8 cellular contexts compared by ENCODE assay signal in genomic region chr19:11261902-11262839, GRCh38. TPM values are rescaled to one million over a fixed set of nuclear protein-coding genes. Genes with fewer than 3 reads are reported as not detected.
DNase-seq lines count a peak whose midpoint lies in the region; ATAC-seq and TF ChIP-seq lines count a peak whose summit lies in the region.

Gene DOCK6, minus strand, starts transcription at chr19:11262524. Its CDS starts 84 bp downstream, at chr19:11262440.

- POLR2A ChIA-PET in activated CD8-positive, alpha-beta T cell treated with anti-CD3 and anti-CD28 coated beads, Interleukin-2, amount 10 ng/mL, durations not matched to agents 7 days and 5 days (lab: Charles Lee), result interaction anchor here (0.5 kb wide), 1 partner anchor 24 kb away, joined by 3 read pairs; no protein-coding TSS in a partner anchor

- peak within 1 kb of the TSS; percentile 52 for H3K4me3 Mint-ChIP-seq in activated CD8-positive, alpha-beta T cell treated with anti-CD3 and anti-CD28 coated beads, Interleukin-2, amount 10 ng/mL, durations not matched to agents 7 days and 5 days

- no peaks in the 10 kb centered on the region for H3K79me2 ChIP-seq in neural cell (replicated peaks; ENCODE audit: insufficient read depth, low read length)

- H3K9me3 ChIP-seq in neural cell (ENCODE audit: low read length), result no peaks in the 10 kb centered on the region

- H4K20me1 ChIP-seq in neural cell (ENCODE audit: insufficient read depth), result no peaks in the 10 kb centered on the region

- no peak for TF ChIP-seq CTCF in fibroblast of mammary gland (conservative IDR thresholded peaks at IDR 0.05; ENCODE audit: control insufficient read depth, insufficient read depth, low read depth, low read length)
- TF ChIP-seq CTCF in neural cell (IDR thresholded peaks at IDR 0.05; ENCODE audit: poor library complexity, severe bottlenecking), result no peak

- H3K9me3 Mint-ChIP-seq in activated CD8-positive, alpha-beta T cell treated with anti-CD3 and anti-CD28 coated beads, Interleukin-2, amount 10 ng/mL, durations not matched to agents 7 days and 5 days (ENCODE audit: insufficient read depth), result no peaks in the 10 kb centered on the region

- peak; percentile 69 for DNase-seq in AG08395 (ENCODE audit: low spot score)
- DNase-seq in H7, result peak; percentile 95
- DNase-seq in activated CD8-positive, alpha-beta T cell treated with anti-CD3 and anti-CD28 coated beads, Interleukin-2, amount 10 ng/mL, durations not matched to agents 7 days and 5 days, result no peak
- DNase-seq in fibroblast of mammary gland (ENCODE audit: low read depth), result no peak
- no peak for DNase-seq in HPDE6-E6E7 (ENCODE audit: extremely low spot score)
- DNase-seq in hippocampal formation (lab: John Stamatoyannopoulos, UW), result no peak
- no peak for DNase-seq in NCI-H82 treated with DMSO at 0.1 percent for 48 hours (lab: John Stamatoyannopoulos, UW; ENCODE audit: unreplicated experiment)

- CTCF ChIA-PET in activated CD8-positive, alpha-beta T cell treated with anti-CD3 and anti-CD28 coated beads, Interleukin-2, amount 10 ng/mL, durations not matched to agents 7 days and 5 days (lab: Charles Lee), result no interaction called here

- H3K27me3 ChIP-seq in H7 (ENCODE audit: control insufficient read depth, insufficient read depth, low read length) (no peaks in the 10 kb centered on the region), neural cell (ENCODE audit: insufficient read depth, low read depth, low read length) (peaks cover 12% of the 10 kb centered on the region)

- H3K27me3 Mint-ChIP-seq in activated CD8-positive, alpha-beta T cell treated with anti-CD3 and anti-CD28 coated beads, Interleukin-2, amount 10 ng/mL, durations not matched to agents 7 days and 5 days (ENCODE audit: low read depth), result peaks cover 43% of the 10 kb centered on the region

- H2AFZ ChIP-seq in neural cell (ENCODE audit: low read depth, low read length), result no peak within 1 kb of the TSS

- H3F3A ChIP-seq in neural cell (ENCODE audit: insufficient read depth, low read length, poor library complexity, severe bottlenecking), result no peaks in the 10 kb centered on the region

- no peak for TF ChIP-seq EP300 in neural cell (conservative IDR thresholded peaks at IDR 0.05; ENCODE audit: poor library complexity, severe bottlenecking)

- H3K4me2 ChIP-seq in neural cell (ENCODE audit: low read length), result no peak within 1 kb of the TSS

- H3K27ac ChIP-seq in neural cell (ENCODE audit: low read length), result no peak within 1 kb of the TSS

- H3K27ac Mint-ChIP-seq in activated CD8-positive, alpha-beta T cell treated with anti-CD3 and anti-CD28 coated beads, Interleukin-2, amount 10 ng/mL, durations not matched to agents 7 days and 5 days, result no peak within 1 kb of the TSS

- H3K36me3 Mint-ChIP-seq in activated CD8-positive, alpha-beta T cell treated with anti-CD3 and anti-CD28 coated beads, Interleukin-2, amount 10 ng/mL, durations not matched to agents 7 days and 5 days (ENCODE audit: low read depth), result no peaks in the 10 kb centered on the region

- H3K4me1 Mint-ChIP-seq in activated CD8-positive, alpha-beta T cell treated with anti-CD3 and anti-CD28 coated beads, Interleukin-2, amount 10 ng/mL, durations not matched to agents 7 days and 5 days (ENCODE audit: low read depth), result peaks cover 6% of the 10 kb centered on the region

- H3K36me3 ChIP-seq in H7 (replicated peaks; ENCODE audit: control insufficient read depth, insufficient read depth, low read length), result no peaks in the 10 kb centered on the region
- no peaks in the 10 kb centered on the region for H3K36me3 ChIP-seq in neural cell (ENCODE audit: insufficient read depth, low read length)

- peak within 1 kb of the TSS; percentile 78 for H3K4me3 ChIP-seq in H7 (ENCODE audit: insufficient read depth, low read depth, low read length)
- H3K4me3 ChIP-seq in fibroblast of mammary gland (ENCODE audit: control insufficient read depth, low read depth, low read length), result peak within 1 kb of the TSS; percentile 61
- peak within 1 kb of the TSS; percentile 64 for H3K4me3 ChIP-seq in neural cell (ENCODE audit: low read length)

- H3K9ac ChIP-seq in neural cell (ENCODE audit: low read length), result peak within 1 kb of the TSS; percentile 9

- peak; percentile 64 for ATAC-seq in activated CD8-positive, alpha-beta T cell treated with anti-CD3 and anti-CD28 coated beads, Interleukin-2, amount 10 ng/mL, durations not matched to agents 7 days and 5 days

- H3K9me2 ChIP-seq in neural cell (ENCODE audit: insufficient read depth, low read length), result no peaks in the 10 kb centered on the region

- TF ChIP-seq RAD21 in neural cell (conservative IDR thresholded peaks at IDR 0.05), result no peak

TF ChIP-seq in neural cell, 6 proteins besides CTCF, POLR2A, EP300 and RAD21:
- TF ChIP-seq MXI1 (conservative IDR thresholded peaks at IDR 0.05; ENCODE audit: poor library complexity, severe bottlenecking) (no peak), POLR2AphosphoS5 (IDR thresholded peaks at IDR 0.05) (no peak), SMC3 (conservative IDR thresholded peaks at IDR 0.05; ENCODE audit: poor library complexity) (no peak), EZH2 (IDR thresholded peaks at IDR 0.05; ENCODE audit: borderline replicate concordance, insufficient read depth, low read length, poor library complexity, severe bottlenecking) (no peak)
- TF ChIP-seq, protein P1, sequence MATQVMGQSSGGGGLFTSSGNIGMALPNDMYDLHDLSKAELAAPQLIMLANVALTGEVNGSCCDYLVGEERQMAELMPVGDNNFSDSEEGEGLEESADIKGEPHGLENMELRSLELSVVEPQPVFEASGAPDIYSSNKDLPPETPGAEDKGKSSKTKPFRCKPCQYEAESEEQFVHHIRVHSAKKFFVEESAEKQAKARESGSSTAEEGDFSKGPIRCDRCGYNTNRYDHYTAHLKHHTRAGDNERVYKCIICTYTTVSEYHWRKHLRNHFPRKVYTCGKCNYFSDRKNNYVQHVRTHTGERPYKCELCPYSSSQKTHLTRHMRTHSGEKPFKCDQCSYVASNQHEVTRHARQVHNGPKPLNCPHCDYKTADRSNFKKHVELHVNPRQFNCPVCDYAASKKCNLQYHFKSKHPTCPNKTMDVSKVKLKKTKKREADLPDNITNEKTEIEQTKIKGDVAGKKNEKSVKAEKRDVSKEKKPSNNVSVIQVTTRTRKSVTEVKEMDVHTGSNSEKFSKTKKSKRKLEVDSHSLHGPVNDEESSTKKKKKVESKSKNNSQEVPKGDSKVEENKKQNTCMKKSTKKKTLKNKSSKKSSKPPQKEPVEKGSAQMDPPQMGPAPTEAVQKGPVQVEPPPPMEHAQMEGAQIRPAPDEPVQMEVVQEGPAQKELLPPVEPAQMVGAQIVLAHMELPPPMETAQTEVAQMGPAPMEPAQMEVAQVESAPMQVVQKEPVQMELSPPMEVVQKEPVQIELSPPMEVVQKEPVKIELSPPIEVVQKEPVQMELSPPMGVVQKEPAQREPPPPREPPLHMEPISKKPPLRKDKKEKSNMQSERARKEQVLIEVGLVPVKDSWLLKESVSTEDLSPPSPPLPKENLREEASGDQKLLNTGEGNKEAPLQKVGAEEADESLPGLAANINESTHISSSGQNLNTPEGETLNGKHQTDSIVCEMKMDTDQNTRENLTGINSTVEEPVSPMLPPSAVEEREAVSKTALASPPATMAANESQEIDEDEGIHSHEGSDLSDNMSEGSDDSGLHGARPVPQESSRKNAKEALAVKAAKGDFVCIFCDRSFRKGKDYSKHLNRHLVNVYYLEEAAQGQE (IDR thresholded peaks at IDR 0.05; ENCODE audit: borderline replicate concordance), result no peak

RNA-seq across cellular contexts. Expression of gene DOCK6, which starts in this region (rescaled TPM):
- total RNA-seq in H7 (2014; rRNA removed; shearing (Covaris generic)), result 26.9 and 33.7 TPM in 2 replicates
- under 1 TPM; 0.13 to 0.76 TPM for total RNA-seq in activated CD8-positive, alpha-beta T cell treated with anti-CD3 and anti-CD28 coated beads, Interleukin-2, amount 10 ng/mL, durations not matched to agents 7 days and 5 days
- polyA plus RNA-seq in neural cell, result 0.48 TPM in 1 of 2 replicates, not detected in the other
- 0.93 and 0.97 TPM in 2 replicates for polyA minus RNA-seq in neural cell

Comparison
In these comparisons a context has a peak if more than half of its experiments do, and no peak if none do; other contexts are left out.
1. RNA of gene DOCK6 (total RNA-seq): 26.9 to 33.7 TPM in H7; 0.13 to 0.76 TPM in activated CD8-positive, alpha-beta T cell treated with anti-CD3 and anti-CD28 coated beads, Interleukin-2, amount 10 ng/mL, durations not matched to agents 7 days and 5 days; every median in the first group is over 10 times any median in the second.
2. Peak in ATAC-seq in activated CD8-positive, alpha-beta T cell treated with anti-CD3 and anti-CD28 coated beads, Interleukin-2, amount 10 ng/mL, durations not matched to agents 7 days and 5 days; RNA of the gene not detected or under 1 TPM.
3. DNase-seq: peak in AG08395 (single experiment) and H7 (single experiment); none in activated CD8-positive, alpha-beta T cell treated with anti-CD3 and anti-CD28 coated beads, Interleukin-2, amount 10 ng/mL, durations not matched to agents 7 days and 5 days (single experiment), fibroblast of mammary gland (single experiment), HPDE6-E6E7 (single experiment), hippocampal formation (0 of 2) and NCI-H82 treated with DMSO at 0.1 percent for 48 hours (single experiment).
4. Peak in every context shown above with its lines, with median percentiles within 50 percentile points of each other: H3K4me3 ChIP-seq.